2 cellular contexts compared by ENCODE assay signal in the genomic region with DNA sequence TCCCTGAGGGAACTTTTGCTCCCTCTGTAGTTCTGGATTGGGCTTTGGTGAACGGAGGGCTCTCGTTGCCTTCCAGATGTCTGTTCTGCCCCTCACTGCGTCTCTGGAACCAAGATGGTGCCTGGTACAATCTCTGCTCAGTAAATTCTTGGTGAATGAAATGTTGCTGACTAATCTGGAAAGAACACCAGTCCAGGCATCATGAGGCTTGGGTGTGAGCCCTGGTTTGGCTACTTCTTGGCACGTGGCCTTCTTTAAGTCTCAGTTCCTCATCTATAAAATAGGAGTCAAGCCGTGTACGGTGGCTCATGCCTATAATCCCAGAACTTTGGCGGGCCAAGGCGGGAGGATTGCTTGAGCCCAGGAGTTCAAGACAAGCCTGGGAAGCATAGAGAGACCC.
TF ChIP-seq lines count a peak whose summit lies in the region.

No MANE protein-coding gene starts in this region.

TF ChIP-seq in H1, 55 proteins besides CTCF, POLR2A, EP300 and RAD21:
- TF ChIP-seq CEBPB (IDR thresholded peaks at IDR 0.05; ENCODE audit: low read depth, low read length) (no peak), KDM5A (IDR thresholded peaks at IDR 0.05; ENCODE audit: low read length) (no peak)

TF ChIP-seq in HepG2, 621 proteins besides CTCF, POLR2A, EP300 and RAD21:
- no peak for TF ChIP-seq AHR (CRISPR knock-in tag; IDR thresholded peaks at IDR 0.05)
